ENCODE assay signal across 34 cellular contexts in the genomic region with DNA sequence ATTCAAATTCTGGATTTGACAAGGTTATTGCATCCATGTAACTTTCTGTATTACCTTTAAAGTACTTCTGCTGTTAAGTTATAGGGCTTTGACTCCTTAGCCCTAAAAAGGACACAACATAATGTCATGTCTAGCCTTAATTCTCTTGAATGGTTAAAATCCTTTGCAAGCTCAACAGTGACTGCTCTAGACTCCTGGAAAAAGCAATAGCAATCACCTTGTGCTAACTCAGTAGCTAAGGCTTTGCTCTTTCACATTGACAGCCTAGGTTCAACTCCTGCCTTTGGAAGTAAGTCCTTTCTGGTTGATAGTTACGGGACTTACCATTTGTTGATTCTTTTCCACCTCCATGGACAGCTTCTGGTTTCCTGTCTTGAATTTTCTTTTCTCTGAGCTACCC. TPM values are rescaled to one million over a fixed set of nuclear protein-coding genes. Genes with fewer than 3 reads are reported as not detected.
"Had no signal": no experiment of that assay in that cellular context is flagged by ENCODE, and none has a peak within 500 bp of the region (broad histone marks: within the 10 kb centered on the region; RNA-seq: fewer than 3 reads in every experiment).

No MANE protein-coding gene starts in this region.

- H3K27ac Mint-ChIP-seq: dendritic cell treated with granulocyte-macrophage colony-stimulating factor and Interleukin-4, amounts not matched to agents 40 ng/mL and 50 ng/mL, for 4 days; effector memory CD8-positive, alpha-beta T cell; endodermal cell; memory B cell; mesothelial cell of epicardium; naive B cell; naive thymus-derived CD8-positive, alpha-beta T cell had no signal

- H3K4me3 ChIP-seq: colonic mucosa, esophagus squamous epithelium, gastrocnemius medialis, heart right ventricle, left lung, lung, mucosa of descending colon had no signal

- H3K9me3 ChIP-seq: colonic mucosa, esophagus squamous epithelium, gastrocnemius medialis, heart right ventricle, left lung, mucosa of descending colon had no signal

- H3K36me3 Mint-ChIP-seq: memory B cell, mesothelial cell of epicardium, naive B cell had no signal

- H3K36me3 ChIP-seq: colonic mucosa, esophagus squamous epithelium, gastrocnemius medialis, heart right ventricle, left lung had no signal

- H3K9me3 Mint-ChIP-seq: dendritic cell treated with granulocyte-macrophage colony-stimulating factor and Interleukin-4, amounts not matched to agents 40 ng/mL and 50 ng/mL, for 4 days; effector memory CD8-positive, alpha-beta T cell; memory B cell; mesothelial cell of epicardium; naive thymus-derived CD8-positive, alpha-beta T cell had no signal

- H3K4me1 ChIP-seq: colonic mucosa, esophagus squamous epithelium, gastrocnemius medialis, heart right ventricle, left lung had no signal

- DNase-seq: colonic mucosa; cortex of kidney; effector CD8-positive, alpha-beta T cell; effector memory CD8-positive, alpha-beta T cell; endodermal cell; erythroblast; esophagus squamous epithelium; foreskin fibroblast; foreskin melanocyte; gastrocnemius medialis; glutamatergic neuron; head of caudate nucleus; heart right ventricle; hippocampal formation; left cardiac atrium; left lung; left ventricle myocardium superior; mammary epithelial cell; mucosa of descending colon; naive B cell; naive thymus-derived CD8-positive, alpha-beta T cell had no signal

- H3K27ac ChIP-seq: colonic mucosa, epithelial cell of prostate, esophagus squamous epithelium, gastrocnemius medialis, heart right ventricle, left lung had no signal

- H3K4me1 Mint-ChIP-seq: memory B cell; mesothelial cell of epicardium; naive thymus-derived CD8-positive, alpha-beta T cell had no signal

- FAIRE-seq: endometrium, islet of Langerhans, keratinocyte had no signal

- H3K27me3 ChIP-seq: colonic mucosa, esophagus squamous epithelium, gastrocnemius medialis, left lung had no signal

- ATAC-seq: effector memory CD8-positive, alpha-beta T cell; esophagus mucosa; gastrocnemius medialis; heart right ventricle; left cardiac atrium; left lung; left ventricle myocardium superior; mucosa of descending colon; naive thymus-derived CD8-positive, alpha-beta T cell had no signal

- H3K27me3 Mint-ChIP-seq: dendritic cell treated with granulocyte-macrophage colony-stimulating factor and Interleukin-4, amounts not matched to agents 40 ng/mL and 50 ng/mL, for 4 days; naive B cell; naive thymus-derived CD8-positive, alpha-beta T cell had no signal

- H3K4me3 Mint-ChIP-seq: dendritic cell treated with granulocyte-macrophage colony-stimulating factor and Interleukin-4, amounts not matched to agents 40 ng/mL and 50 ng/mL, for 4 days; effector memory CD8-positive, alpha-beta T cell; endodermal cell; memory B cell; mesothelial cell of epicardium; naive B cell; naive thymus-derived CD8-positive, alpha-beta T cell had no signal

RNA-seq across cellular contexts. Expression of a gene that starts 58.3 kb away (rescaled TPM):
- total RNA-seq: colonic mucosa; dermis microvascular lymphatic vessel endothelial cell; endodermal cell; esophagus mucosa; esophagus squamous epithelium; glomerular endothelial cell; heart right ventricle; left cardiac atrium; left lung; left ventricle myocardium superior; lung; mammary epithelial cell; mesenteric fat pad; mesothelial cell of epicardium; mucosa of descending colon; myocyte; naive thymus-derived CD8-positive, alpha-beta T cell had no signal
- polyA plus RNA-seq: heart right ventricle; keratinocyte; lung; mammary epithelial cell; naive thymus-derived CD8-positive, alpha-beta T cell had no signal
